ENCODE assay signal across 30 cellular contexts in the genomic region with DNA sequence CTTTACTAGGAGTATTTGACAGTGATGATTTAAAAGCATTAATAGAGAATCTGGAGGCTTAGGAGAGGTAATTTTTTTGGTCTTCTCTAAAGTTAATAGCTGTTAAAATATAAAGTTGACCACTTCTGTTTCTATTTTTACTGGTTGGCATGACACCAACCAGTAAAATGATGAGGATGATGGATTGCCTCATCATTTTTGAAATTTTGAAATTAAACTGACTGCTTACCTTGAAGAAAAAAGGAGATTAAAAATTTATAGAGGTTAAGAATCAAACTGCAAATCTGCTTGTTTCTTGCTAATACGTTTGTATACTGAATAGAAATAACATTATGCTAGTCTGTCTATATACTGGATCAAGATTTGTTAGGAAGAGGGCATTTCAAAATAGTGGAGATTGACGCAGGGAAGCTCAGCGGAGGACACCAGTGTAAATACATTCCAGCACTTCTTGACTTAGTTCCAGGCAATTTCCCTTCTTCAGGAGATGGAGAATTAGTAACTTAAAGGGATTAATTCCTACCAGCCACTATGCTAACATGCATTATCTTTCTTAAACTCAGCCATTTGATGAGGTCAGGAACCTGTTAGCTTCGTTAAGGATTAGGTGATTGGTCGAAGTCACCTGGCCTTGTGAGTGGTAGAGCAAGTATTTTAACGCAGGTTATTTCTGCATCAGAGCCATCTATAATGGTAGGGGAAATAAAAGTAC. TPM values are rescaled to one million over a fixed set of nuclear protein-coding genes. Genes with fewer than 3 reads are reported as not detected.
DNase-seq lines count a peak whose midpoint lies in the region; ATAC-seq, FAIRE-seq and TF ChIP-seq lines count a peak whose summit lies in the region.
"Had no signal": no experiment of that assay in that cellular context is flagged by ENCODE, and none has a peak within 500 bp of the region (broad histone marks: within the 10 kb centered on the region; RNA-seq: fewer than 3 reads in every experiment).

No MANE protein-coding gene starts in this region.

- H3K9me3 ChIP-seq in neutrophil = no peaks in the 10 kb centered on the region
- no peaks in the 10 kb centered on the region for H3K9me3 ChIP-seq in left ventricle myocardium inferior (replicated peaks)
- H3K9me3 ChIP-seq in upper lobe of left lung = no peaks in the 10 kb centered on the region
- H3K9me3 ChIP-seq in kidney (ENCODE audit: control insufficient read depth in 1 of 2, low read length in 2 of 2) = no peaks in the 10 kb centered on the region
- H3K9me3 ChIP-seq: left lung, SK-N-SH had no signal

- peaks cover 49% of the 10 kb centered on the region for H3K4me1 ChIP-seq in ACC112 (ENCODE audit: control insufficient read depth, insufficient read depth, low read length, unreplicated experiment)
- peaks cover 17 to 30% of the 10 kb centered on the region in 2 experiments for H3K4me1 ChIP-seq in neutrophil (ENCODE audit: control insufficient read depth in 1 of 2, insufficient read depth in 1 of 2, low read depth in 1 of 2, low read length in 1 of 2)
- peaks cover 66% of the 10 kb centered on the region for H3K4me1 ChIP-seq in left ventricle myocardium inferior
- H3K4me1 ChIP-seq in upper lobe of left lung = peaks cover 22 to 57% (median 31%) of the 10 kb centered on the region in 4 donors
- peaks cover 7 to 9% of the 10 kb centered on the region in 2 donors for H3K4me1 ChIP-seq in kidney (ENCODE audit: control insufficient read depth in 1 of 2, insufficient read depth in 1 of 2, low read depth in 1 of 2, low read length in 2 of 2)

- H3K27ac Mint-ChIP-seq in HFFc6 = peak overlapping the region; percentile 94
- H3K27ac Mint-ChIP-seq: activated naive CD8-positive, alpha-beta T cell; T-helper 2 cell treated with Interferon-gamma antibody and Interleukin-4, amounts not matched to agents 5 μg/mL and 100 μg/mL, for 36 hours had no signal

- no peak for TF ChIP-seq POLR2A in upper lobe of left lung (IDR thresholded peaks at IDR 0.05)

- WGBS in upper lobe of left lung, 2 donors = 64 to 78% methylated on average over 6 of the region's 6 CpGs

- no peak for TF ChIP-seq EP300 in upper lobe of left lung (IDR thresholded peaks at IDR 0.05)

- FAIRE-seq in kidney (lab: Jason Lieb, UNC) = no peak
- FAIRE-seq: astrocyte had no signal

- peaks cover 77% of the 10 kb centered on the region for H3K4me1 Mint-ChIP-seq in HFFc6 (ENCODE audit: low read depth)

- DNase-seq in HFFc6 = no peak
- DNase-seq in choroid plexus epithelial cell (ENCODE audit: low read depth) = peak; percentile 47
- no peak for DNase-seq in left ventricle myocardium inferior
- DNase-seq in upper lobe of left lung = no peak
- DNase-seq in kidney = no peak
- DNase-seq in NCI-H345 treated with DMSO at 0.1 percent for 48 hours (lab: John Stamatoyannopoulos, UW; ENCODE audit: unreplicated experiment) = no peak
- DNase-seq: activated CD4-positive, alpha-beta T cell treated with anti-CD3 and anti-CD28 coated beads, Interleukin-2, amount 50 U/mL, for 48 hours; activated CD8-positive, alpha-beta memory T cell treated with anti-CD3 and anti-CD28 coated beads, Interleukin-2, amount 50 U/mL, for 4 hours; caudate nucleus; foreskin fibroblast; KBM-7; left lung; MV-4-11; naive thymus-derived CD4-positive, alpha-beta T cell; NCI-H1694; NCI-H2171 treated with DMSO at 0.1 percent for 48 hours; NCI-H526 treated with DMSO at 0.1 percent for 48 hours; SK-N-SH; stimulated activated naive CD8-positive, alpha-beta T cell treated with anti-CD3 and anti-CD28 coated beads, Interleukin-15, Interleukin-2, amounts not matched to agents 100 U/mL and 50 U/mL, for 24 hours; WERI-Rb-1 had no signal

- no peak overlapping the region for H3K9ac ChIP-seq in kidney (ENCODE audit: low read length in 2 of 2)
- H3K9ac ChIP-seq: parathyroid adenoma, SK-N-SH had no signal

- peaks cover 74% of the 10 kb centered on the region for H3K36me3 Mint-ChIP-seq in HFFc6 (ENCODE audit: low read depth)

- no peaks in the 10 kb centered on the region for H3K27me3 ChIP-seq in ACC112 (ENCODE audit: insufficient read depth, low read length)
- H3K27me3 ChIP-seq in neutrophil = no peaks in the 10 kb centered on the region
- H3K27me3 ChIP-seq in left ventricle myocardium inferior (ENCODE audit: low read depth) = no peaks in the 10 kb centered on the region
- no peaks in the 10 kb centered on the region for H3K27me3 ChIP-seq in upper lobe of left lung
- H3K27me3 ChIP-seq: left lung had no signal

- no peak overlapping the region for H2AFZ ChIP-seq in ACC112 (ENCODE audit: low read length, unreplicated experiment)
- H2AFZ ChIP-seq: parathyroid adenoma had no signal

- H3K36me3 ChIP-seq in ACC112 (ENCODE audit: insufficient read depth, low read length) (peaks cover 33% of the 10 kb centered on the region), neutrophil (peaks cover 14% of the 10 kb centered on the region), left ventricle myocardium inferior (peaks cover 13% of the 10 kb centered on the region), upper lobe of left lung (peaks cover 11 to 40% (median 19%) of the 10 kb centered on the region in 4 donors), kidney (ENCODE audit: control insufficient read depth in 1 of 2, insufficient read depth in 2 of 2, low read length in 2 of 2) (peaks cover 2 to 5% of the 10 kb centered on the region in 2 donors)

- H3K9me3 Mint-ChIP-seq in HFFc6 = peaks cover 10% of the 10 kb centered on the region; the same call in 1 of the 2 replicates
- H3K9me3 Mint-ChIP-seq: naive thymus-derived CD4-positive, alpha-beta T cell; T-helper 2 cell treated with Interferon-gamma antibody and Interleukin-4, amounts not matched to agents 5 μg/mL and 100 μg/mL, for 36 hours had no signal

- no peak for TF ChIP-seq CTCF in HFFc6 (IDR thresholded peaks at IDR 0.05)
- TF ChIP-seq CTCF in choroid plexus epithelial cell (conservative IDR thresholded peaks at IDR 0.05; ENCODE audit: low read depth, low read length) = no peak
- TF ChIP-seq CTCF in neutrophil (IDR thresholded peaks at IDR 0.05) = no peak
- TF ChIP-seq CTCF in left ventricle myocardium inferior (IDR thresholded peaks at IDR 0.05; ENCODE audit: borderline replicate concordance) = no peak
- TF ChIP-seq CTCF in upper lobe of left lung (IDR thresholded peaks at IDR 0.05) = no peak
- no peak for TF ChIP-seq CTCF in kidney (IDR thresholded peaks at IDR 0.05; ENCODE audit: borderline replicate concordance, extremely low read depth, insufficient read depth)

- peaks cover 89% of the 10 kb centered on the region for H3K79me2 ChIP-seq in ACC112 (ENCODE audit: control insufficient read depth, insufficient read depth, low read length, unreplicated experiment)

- H3K27me3 Mint-ChIP-seq in HFFc6 (ENCODE audit: insufficient read depth) = peaks cover 53% of the 10 kb centered on the region
- H3K27me3 Mint-ChIP-seq: activated naive CD8-positive, alpha-beta T cell; naive thymus-derived CD4-positive, alpha-beta T cell had no signal

- intact Hi-C loops in left ventricle myocardium inferior (cut with micrococcal nuclease) (no loop called here), kidney (cut with DNase I) (no loop called here)

- no peak for ATAC-seq in upper lobe of left lung (ENCODE audit: low FRiP score in 2 of 2)
- ATAC-seq: left lung; naive thymus-derived CD4-positive, alpha-beta T cell; sciatic nerve; stimulated activated naive CD8-positive, alpha-beta T cell treated with anti-CD3 and anti-CD28 coated beads, Interleukin-15, Interleukin-2, amounts not matched to agents 100 U/mL and 50 U/mL, for 24 hours had no signal

- H3K4me3 Mint-ChIP-seq in HFFc6 = peak overlapping the region; percentile 24
- H3K4me3 Mint-ChIP-seq: activated naive CD8-positive, alpha-beta T cell had no signal

- H3K27ac ChIP-seq in ACC112 (ENCODE audit: low read depth, low read length) (peak overlapping the region; percentile 16; the same call in 1 of the 2 replicates), neutrophil (peak overlapping the region; percentile 3), left ventricle myocardium inferior (replicated peaks) (no peak overlapping the region), upper lobe of left lung (no peak overlapping the region), kidney (ENCODE audit: low read depth in 2 of 2, low read length in 2 of 2) (no peak overlapping the region)
- H3K27ac ChIP-seq: C4-2B, epithelial cell of prostate, left lung, parathyroid adenoma, RWPE1, WERI-Rb-1 had no signal

- H3K4me3 ChIP-seq in ACC112 (ENCODE audit: low read depth, low read length) (no peak overlapping the region), choroid plexus epithelial cell (ENCODE audit: low read depth, low read length) (no peak overlapping the region), neutrophil (ENCODE audit: low read depth in 1 of 2, low read length in 1 of 2) (no peak overlapping the region), left ventricle myocardium inferior (no peak overlapping the region), upper lobe of left lung (no peak overlapping the region), kidney (ENCODE audit: low read length in 2 of 2) (no peak overlapping the region)
- H3K4me3 ChIP-seq: left lung had no signal

RNA-seq across cellular contexts. Expression of gene EID3, which starts 3.6 kb away (rescaled TPM):
- total RNA-seq in HFFc6 (2021; fragmentation: NEBNext Ultra II Directional; extraction: Animal tissue kit (Norgen Biotek cat#: 25700)) = 1 to 10 TPM; 2.2 to 4.4 (median 4.1) TPM
- total RNA-seq in left ventricle myocardium inferior (0.60 TPM), upper lobe of left lung (10 to 100 TPM in 3 of 6 donors, 1 to 10 TPM in 3; 2.5 to 62.9 (median 13.9) TPM), kidney (5.0 TPM)
- polyA plus RNA-seq in kidney (ENCODE audit: insufficient read depth, low read depth, low replicate concordance) = 0.90 TPM

Comparison
In these comparisons a context has a peak if more than half of its experiments do, and no peak if none do; other contexts are left out.
1. H3K27ac ChIP-seq: peak in ACC112 (single experiment) and neutrophil (single experiment); none in left ventricle myocardium inferior (single experiment), upper lobe of left lung (0 of 4) and kidney (0 of 2).